8 cellular contexts compared by ENCODE assay signal in the genomic region with DNA sequence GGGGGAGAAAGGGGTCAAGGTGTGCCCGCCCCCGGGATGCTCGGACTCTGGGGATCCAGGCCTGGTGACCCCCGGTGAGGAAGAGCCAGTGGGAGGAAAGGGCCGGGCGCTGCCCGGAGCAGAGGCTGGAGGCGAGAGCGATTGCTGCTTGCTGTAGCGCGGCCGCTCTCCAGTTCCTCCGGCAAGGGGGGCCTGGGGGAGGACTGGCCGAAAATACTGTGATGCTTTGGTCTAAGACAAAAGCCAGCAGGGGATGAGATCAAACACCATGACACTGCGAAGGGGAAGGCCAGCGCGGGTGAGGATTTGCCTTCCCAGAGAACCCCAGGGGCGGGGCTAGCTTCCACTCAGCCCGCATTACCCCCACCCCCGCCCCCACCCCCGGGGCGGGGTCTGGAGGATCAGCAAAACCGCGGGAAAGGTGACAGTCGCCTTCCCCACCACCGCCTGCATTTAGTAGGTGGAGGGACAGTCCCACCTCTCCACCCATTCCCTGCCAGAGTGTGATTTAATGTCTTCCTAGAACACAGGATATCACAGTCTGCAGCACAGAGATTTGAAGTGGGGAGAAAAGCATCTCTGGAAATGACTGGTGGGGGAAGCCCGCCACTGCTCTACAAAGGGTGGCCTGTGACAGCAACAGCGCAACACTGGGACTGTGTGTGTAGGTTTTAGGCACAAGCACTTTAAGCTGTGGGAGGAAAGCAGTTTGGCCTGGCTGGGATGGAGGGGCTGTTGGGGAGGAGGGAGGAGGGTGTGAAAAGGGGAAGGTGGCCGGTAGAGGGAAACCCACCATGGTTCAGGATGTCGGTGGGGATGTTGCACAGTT. TPM values are rescaled to one million over a fixed set of nuclear protein-coding genes. Genes with fewer than 3 reads are reported as not detected.
DNase-seq lines count a peak whose midpoint lies in the region; ATAC-seq and TF ChIP-seq lines count a peak whose summit lies in the region.

No MANE protein-coding gene starts in this region.

- H3K27ac Mint-ChIP-seq in activated T-cell treated with anti-CD3 and anti-CD28 coated beads, Interleukin-2, amount 50 U/mL, for 72 hours = no peak overlapping the region

- no TSS peak for BruUV-seq in PC-9 (replicated peaks; lab: Mats Ljungman, UMichigan)

- no peaks in the 10 kb centered on the region for H3K36me3 ChIP-seq in PC-9 (ENCODE audit: low read depth)
- H3K36me3 ChIP-seq in neuronal stem cell (replicated peaks in 1 of 2; ENCODE audit: control insufficient read depth in 2 of 2, insufficient read depth in 2 of 2, low read length in 2 of 2) = peaks cover 0 to 18% of the 10 kb centered on the region in 2 donors
- H3K36me3 ChIP-seq in thyroid gland = no peaks in the 10 kb centered on the region

- H4K91ac ChIP-seq in neuronal stem cell (ENCODE audit: low read depth, low read length, poor library complexity) = peak overlapping the region; percentile 93

- peak overlapping the region; percentile 100 for H2BK15ac ChIP-seq in neuronal stem cell (ENCODE audit: low read length)

- H3K27me3 ChIP-seq in PC-9 (ENCODE audit: insufficient read depth, low read depth) = no peaks in the 10 kb centered on the region; the same call in 1 of the 2 replicates
- H3K27me3 ChIP-seq in neuronal stem cell (ENCODE audit: control insufficient read depth in 3 of 3, insufficient read depth in 3 of 3, low read depth in 1 of 3, low read length in 3 of 3) = no peaks in the 10 kb centered on the region
- H3K27me3 ChIP-seq in thyroid gland = no peaks in the 10 kb centered on the region

- H2AK5ac ChIP-seq in neuronal stem cell (ENCODE audit: low read depth, low read length) = peak overlapping the region; percentile 99

- H3K4me3 Mint-ChIP-seq in activated T-cell treated with anti-CD3 and anti-CD28 coated beads, Interleukin-2, amount 50 U/mL, for 72 hours = peak overlapping the region; percentile 85 to 88

- H3K9me3 ChIP-seq in PC-9 (ENCODE audit: insufficient read depth, low read depth) = no peaks in the 10 kb centered on the region
- peaks cover 0 to 16% of the 10 kb centered on the region in 2 donors for H3K9me3 ChIP-seq in neuronal stem cell (replicated peaks in 1 of 2; ENCODE audit: control insufficient read depth in 2 of 2, insufficient read depth in 1 of 2, low read depth in 1 of 2, low read length in 2 of 2)
- H3K9me3 ChIP-seq in thyroid gland = no peaks in the 10 kb centered on the region

- H3K4me3 ChIP-seq in PC-9 = peak overlapping the region; percentile 62
- peak overlapping the region; percentile 48 for H3K4me3 ChIP-seq in fibroblast of villous mesenchyme (ENCODE audit: low read depth, low read length)
- peak overlapping the region; percentile 44 to 70 for H3K4me3 ChIP-seq in neuronal stem cell (ENCODE audit: low read length in 2 of 2)
- peak overlapping the region in 2 of 3 donors; percentile 5 to 44 for H3K4me3 ChIP-seq in thyroid gland (replicated peaks in 1 of 3)

- CTCF ChIA-PET in PC-9 (lab: Charles Lee) = interaction anchor here (0.6 kb wide), 1 partner anchor 695 kb away, joined by 3 read pairs; no protein-coding TSS in a partner anchor

- no peak overlapping the region for H4K8ac ChIP-seq in neuronal stem cell (ENCODE audit: low read depth, low read length)

- peak overlapping the region; percentile 97 for H3K9ac ChIP-seq in neuronal stem cell (ENCODE audit: low read depth, low read length, poor library complexity)

- no CpG with 5 or more reads among the region's 30 CpGs for WGBS in neuronal stem cell (ENCODE audit: extremely low coverage in 2 of 2, insufficient read length in 2 of 2, insufficient replicate concordance in 1 of 2), 2 donors
- WGBS in thyroid gland, 2 donors = 5 to 7% methylated on average over 27 to 30 of the region's 30 CpGs

- H2AFZ ChIP-seq in PC-9 (peak overlapping the region; percentile 78), neuronal stem cell (ENCODE audit: low read length) (peak overlapping the region; percentile 92)

- H3K18ac ChIP-seq in neuronal stem cell (ENCODE audit: low read length) = peak overlapping the region; percentile 99

- intact Hi-C loops in PC-9 (cut with micrococcal nuclease; ENCODE audit: unreplicated experiment) = no loop called here
- intact Hi-C loops in thyroid gland (cut with DNase I) = no loop called here

- TF ChIP-seq CTCF in PC-9 (conservative IDR thresholded peaks at IDR 0.05) (no peak), fibroblast of villous mesenchyme (IDR thresholded peaks at IDR 0.05; ENCODE audit: insufficient read depth, low read depth, low read length) (no peak), thyroid gland (IDR thresholded peaks at IDR 0.05) (no peak)

- peaks cover 30% of the 10 kb centered on the region for H3K4me1 Mint-ChIP-seq in activated T-cell treated with anti-CD3 and anti-CD28 coated beads, Interleukin-2, amount 50 U/mL, for 72 hours (ENCODE audit: low read depth)

- DNase-seq in COR-L47 (lab: John Stamatoyannopoulos, UW) = peak; percentile 87
- peak; percentile 54 for DNase-seq in HuH-7 (ENCODE audit: low spot score)
- DNase-seq in PC-9 = peak in 1 of 2 experiments; percentile 65
- peak; percentile 90 for DNase-seq in activated T-cell treated with anti-CD3 and anti-CD28 coated beads, Interleukin-2, amount 50 U/mL, for 72 hours
- peak; percentile 74 for DNase-seq in fibroblast of villous mesenchyme (ENCODE audit: low read depth)
- DNase-seq in neuronal stem cell (ENCODE audit: low spot score) = peak; percentile 77
- peak; percentile 50 to 51 for DNase-seq in thyroid gland

- peak; percentile 72 for ATAC-seq in GM21515 (IDR thresholded peaks at IDR 0.05; ENCODE audit: unreplicated experiment)
- ATAC-seq in activated T-cell treated with anti-CD3 and anti-CD28 coated beads, Interleukin-2, amount 50 U/mL, for 72 hours (replicated peaks in 1 of 2) = peak; percentile 95 to 96

- H3K4me1 ChIP-seq in PC-9 (replicated peaks; ENCODE audit: insufficient read depth) = peaks cover 9% of the 10 kb centered on the region; the same call in 1 of the 2 replicates
- peaks cover 25 to 26% of the 10 kb centered on the region in 2 donors for H3K4me1 ChIP-seq in neuronal stem cell (ENCODE audit: control insufficient read depth in 2 of 2, insufficient read depth in 1 of 2, low read depth in 1 of 2, low read length in 2 of 2)
- H3K4me1 ChIP-seq in thyroid gland = peaks cover 13 to 18% of the 10 kb centered on the region in 2 donors

- POLR2A ChIA-PET in PC-9 (lab: Charles Lee; ENCODE audit: unreplicated experiment) = interaction anchor here (0.6 kb wide), 1 partner anchor 34 kb away, joined by 3 read pairs; no protein-coding TSS in a partner anchor

- H2BK12ac ChIP-seq in neuronal stem cell (ENCODE audit: low read length) = peak overlapping the region; percentile 63

- H3K9me2 ChIP-seq in PC-9 (ENCODE audit: insufficient read depth) = no peaks in the 10 kb centered on the region

- H3K79me1 ChIP-seq in neuronal stem cell (ENCODE audit: low read depth, low read length) = no peaks in the 10 kb centered on the region

- no peaks in the 10 kb centered on the region for H3K9me3 Mint-ChIP-seq in activated T-cell treated with anti-CD3 and anti-CD28 coated beads, Interleukin-2, amount 50 U/mL, for 72 hours

- H3K4me2 ChIP-seq in PC-9 = peak overlapping the region; percentile 94
- peak overlapping the region; percentile 87 for H3K4me2 ChIP-seq in neuronal stem cell (ENCODE audit: insufficient read depth, low read length, poor library complexity, severe bottlenecking)

- peak overlapping the region; percentile 84 for H2BK120ac ChIP-seq in neuronal stem cell (ENCODE audit: low read depth, low read length)

- H3F3A ChIP-seq in PC-9 (ENCODE audit: insufficient read depth, low read depth) = no peaks in the 10 kb centered on the region

- no peaks in the 10 kb centered on the region for H4K20me1 ChIP-seq in PC-9 (ENCODE audit: insufficient read depth)

- H3K36me3 Mint-ChIP-seq in activated T-cell treated with anti-CD3 and anti-CD28 coated beads, Interleukin-2, amount 50 U/mL, for 72 hours (ENCODE audit: insufficient read depth in 2 of 2) = no peaks in the 10 kb centered on the region

- H3K4ac ChIP-seq in neuronal stem cell (ENCODE audit: low read length) = peak overlapping the region; percentile 91

- H3K27me3 Mint-ChIP-seq in activated T-cell treated with anti-CD3 and anti-CD28 coated beads, Interleukin-2, amount 50 U/mL, for 72 hours (ENCODE audit: low read depth) = peaks cover 43% of the 10 kb centered on the region

- peak overlapping the region; percentile 70 for H2BK5ac ChIP-seq in neuronal stem cell (ENCODE audit: low read length)

- H3K27ac ChIP-seq in PC-9 = no peak overlapping the region
- peak overlapping the region; percentile 94 for H3K27ac ChIP-seq in neuronal stem cell (replicated peaks; ENCODE audit: low read length)
- peak overlapping the region in 2 of 3 donors; percentile 47 to 49 for H3K27ac ChIP-seq in thyroid gland

- no peak for TF ChIP-seq POLR2A in thyroid gland (IDR thresholded peaks at IDR 0.05)

- H3K79me2 ChIP-seq in PC-9 (ENCODE audit: low read depth) = no peaks in the 10 kb centered on the region

- H3K14ac ChIP-seq in neuronal stem cell (ENCODE audit: low read length) = peak overlapping the region; percentile 15

- peak overlapping the region; percentile 76 for H3K23ac ChIP-seq in neuronal stem cell (ENCODE audit: low read depth, low read length, poor library complexity)

RNA-seq across cellular contexts. Expression of gene MRC2, which starts 25.7 kb away (rescaled TPM):
- total RNA-seq in PC-9 (2021) (1.0 and 2.8 TPM in 2 replicates), fibroblast of villous mesenchyme (336 and 369 TPM in 2 replicates), thyroid gland (10 to 100 TPM in 2 of 4 donors, 1 to 10 TPM in 2; 7.9 to 15.2 (median 10.9) TPM)
- total RNA-seq in activated T-cell treated with anti-CD3 and anti-CD28 coated beads, Interleukin-2, amount 50 U/mL, for 72 hours = 10 to 100 TPM in 1 of 2 donors, 1 to 10 TPM in 1; 6.1 to 14.2 TPM
- polyA plus RNA-seq in neuronal stem cell (2013, experiment 1 of 2) = 31.9 TPM
- 33.3 TPM for polyA plus RNA-seq in neuronal stem cell (2013, experiment 2 of 2)

Comparison
In these comparisons a context has a peak if more than half of its experiments do, and no peak if none do; other contexts are left out.
1. RNA of gene MRC2, which starts 25.7 kb away (total RNA-seq): 336 to 369 TPM in fibroblast of villous mesenchyme; 6.1 to 14.2 TPM in activated T-cell treated with anti-CD3 and anti-CD28 coated beads, Interleukin-2, amount 50 U/mL, for 72 hours, 7.9 to 15.2 TPM in thyroid gland and 1.0 to 2.8 TPM in PC-9; every median in the first group is over 10 times any median in the second.
2. Peak in every context shown above with its lines, with median percentiles within 50 percentile points of each other: H3K4me3 ChIP-seq.